In genomic region chr13:80338781-80339577, GRCh38 we compare ENCODE assay signal across 1 cellular context.
TF ChIP-seq lines count a peak whose summit lies in the region.

No MANE protein-coding gene starts in this region.

TF ChIP-seq in HEK293, 187 proteins besides CTCF, POLR2A, EP300 and RAD21 (continued from another document):
- TF ChIP-seq ZNF18 (tag by site-specific recombination; IDR thresholded peaks at IDR 0.05) (no peak), FEZF1 (tag by site-specific recombination; IDR thresholded peaks at IDR 0.05) (peak; percentile 27; the same call in 1 of the 2 replicates), SETDB1 (IDR thresholded peaks at IDR 0.05; ENCODE audit: insufficient read length, low read length) (no peak), ZFP69B (tag by site-specific recombination; IDR thresholded peaks at IDR 0.05) (peak; percentile 80), ZNF677 (tag by site-specific recombination; IDR thresholded peaks at IDR 0.05) (no peak), ZNF555 (tag by site-specific recombination; conservative IDR thresholded peaks at IDR 0.05) (no peak), EGR2 (tag by site-specific recombination; IDR thresholded peaks at IDR 0.05; ENCODE audit: low read depth) (peak; percentile 96), HIC1 (tag by site-specific recombination; IDR thresholded peaks at IDR 0.05) (peak; percentile 40), ZNF529 (tag by site-specific recombination; IDR thresholded peaks at IDR 0.05; ENCODE audit: insufficient replicate concordance) (no peak), PBX3 (CRISPR knock-in tag; IDR thresholded peaks at IDR 0.05) (no peak), ZNF571 (tag by site-specific recombination; IDR thresholded peaks at IDR 0.05) (no peak), ZNF2 (tag by site-specific recombination; IDR thresholded peaks at IDR 0.05) (no peak), ZNF324 (tag by site-specific recombination; IDR thresholded peaks at IDR 0.05) (no peak), ZNF692 (tag by site-specific recombination; IDR thresholded peaks at IDR 0.05) (peak; percentile 89), ZBTB48 (tag by site-specific recombination; IDR thresholded peaks at IDR 0.05) (0 out of 2 replicates have a peak, but pooled peaks have one; percentile 51), ZNF777 (tag by site-specific recombination; IDR thresholded peaks at IDR 0.05; ENCODE audit: borderline replicate concordance) (no peak), ZNF112 (tag by site-specific recombination; IDR thresholded peaks at IDR 0.05) (no peak), SCRT1 (tag by site-specific recombination; IDR thresholded peaks at IDR 0.05; ENCODE audit: borderline replicate concordance) (no peak), ZNF391 (tag by site-specific recombination; IDR thresholded peaks at IDR 0.05; ENCODE audit: borderline replicate concordance, low read depth) (no peak), KLF1 (tag by site-specific recombination; IDR thresholded peaks at IDR 0.05) (no peak), IKZF3 (tag by site-specific recombination; IDR thresholded peaks at IDR 0.05) (0 out of 2 replicates have a peak, but pooled peaks have one; percentile 41), ZNF121 (tag by site-specific recombination; IDR thresholded peaks at IDR 0.05) (0 out of 2 replicates have a peak, but pooled peaks have one; percentile 8), ZSCAN30 (tag by site-specific recombination; IDR thresholded peaks at IDR 0.05) (peak; percentile 7; the same call in 1 of the 2 replicates), ZSCAN16 (tag by site-specific recombination; IDR thresholded peaks at IDR 0.05) (no peak), ZNF221 (tag by site-specific recombination; IDR thresholded peaks at IDR 0.05; ENCODE audit: borderline replicate concordance) (no peak), ZNF416 (tag by site-specific recombination; IDR thresholded peaks at IDR 0.05) (no peak), SALL2 (tag by site-specific recombination; IDR thresholded peaks at IDR 0.05; ENCODE audit: borderline replicate concordance) (no peak), KLF8 (tag by site-specific recombination; IDR thresholded peaks at IDR 0.05) (no peak), ZBTB21 (tag by site-specific recombination; IDR thresholded peaks at IDR 0.05) (no peak), ZNF169 (tag by site-specific recombination; IDR thresholded peaks at IDR 0.05) (no peak), ZEB2 (tag by site-specific recombination; IDR thresholded peaks at IDR 0.05) (peak; percentile 49), REPIN1 (tag by site-specific recombination; IDR thresholded peaks at IDR 0.05; ENCODE audit: low read depth) (no peak), ZNF311 (tag by site-specific recombination; IDR thresholded peaks at IDR 0.05; ENCODE audit: borderline replicate concordance) (no peak), ZNF549 (tag by site-specific recombination; IDR thresholded peaks at IDR 0.05) (no peak), ZNF791 (tag by site-specific recombination; IDR thresholded peaks at IDR 0.05) (no peak), ZBTB44 (tag by site-specific recombination; IDR thresholded peaks at IDR 0.05) (no peak), ZNF302 (tag by site-specific recombination; IDR thresholded peaks at IDR 0.05; ENCODE audit: low read depth) (no peak), ZNF654 (tag by site-specific recombination; IDR thresholded peaks at IDR 0.05; ENCODE audit: low read depth) (no peak), ZNF747 (tag by site-specific recombination; IDR thresholded peaks at IDR 0.05) (no peak), GFI1B (tag by site-specific recombination; IDR thresholded peaks at IDR 0.05) (no peak), ZNF394 (tag by site-specific recombination; IDR thresholded peaks at IDR 0.05; ENCODE audit: borderline replicate concordance) (no peak; the same call in 1 of the 2 replicates), HOXA7 (CRISPR knock-in tag; IDR thresholded peaks at IDR 0.05; ENCODE audit: borderline replicate concordance) (no peak), ZNF366 (tag by site-specific recombination; conservative IDR thresholded peaks at IDR 0.05) (0 out of 2 replicates have a peak, but pooled peaks have one; percentile 24), ZNF843 (tag by site-specific recombination; IDR thresholded peaks at IDR 0.05) (no peak), ZNF514 (tag by site-specific recombination; IDR thresholded peaks at IDR 0.05) (no peak)
- TF ChIP-seq, protein P1, sequence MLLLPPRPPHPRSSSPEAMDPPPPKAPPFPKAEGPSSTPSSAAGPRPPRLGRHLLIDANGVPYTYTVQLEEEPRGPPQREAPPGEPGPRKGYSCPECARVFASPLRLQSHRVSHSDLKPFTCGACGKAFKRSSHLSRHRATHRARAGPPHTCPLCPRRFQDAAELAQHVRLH (tag by site-specific recombination; IDR thresholded peaks at IDR 0.05), result no peak
- TF ChIP-seq, protein P2, sequence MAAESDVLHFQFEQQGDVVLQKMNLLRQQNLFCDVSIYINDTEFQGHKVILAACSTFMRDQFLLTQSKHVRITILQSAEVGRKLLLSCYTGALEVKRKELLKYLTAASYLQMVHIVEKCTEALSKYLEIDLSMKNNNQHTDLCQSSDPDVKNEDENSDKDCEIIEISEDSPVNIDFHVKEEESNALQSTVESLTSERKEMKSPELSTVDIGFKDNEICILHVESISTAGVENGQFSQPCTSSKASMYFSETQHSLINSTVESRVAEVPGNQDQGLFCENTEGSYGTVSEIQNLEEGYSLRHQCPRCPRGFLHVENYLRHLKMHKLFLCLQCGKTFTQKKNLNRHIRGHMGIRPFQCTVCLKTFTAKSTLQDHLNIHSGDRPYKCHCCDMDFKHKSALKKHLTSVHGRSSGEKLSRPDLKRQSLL (tag by site-specific recombination; IDR thresholded peaks at IDR 0.05), result no peak
- TF ChIP-seq, protein P3, sequence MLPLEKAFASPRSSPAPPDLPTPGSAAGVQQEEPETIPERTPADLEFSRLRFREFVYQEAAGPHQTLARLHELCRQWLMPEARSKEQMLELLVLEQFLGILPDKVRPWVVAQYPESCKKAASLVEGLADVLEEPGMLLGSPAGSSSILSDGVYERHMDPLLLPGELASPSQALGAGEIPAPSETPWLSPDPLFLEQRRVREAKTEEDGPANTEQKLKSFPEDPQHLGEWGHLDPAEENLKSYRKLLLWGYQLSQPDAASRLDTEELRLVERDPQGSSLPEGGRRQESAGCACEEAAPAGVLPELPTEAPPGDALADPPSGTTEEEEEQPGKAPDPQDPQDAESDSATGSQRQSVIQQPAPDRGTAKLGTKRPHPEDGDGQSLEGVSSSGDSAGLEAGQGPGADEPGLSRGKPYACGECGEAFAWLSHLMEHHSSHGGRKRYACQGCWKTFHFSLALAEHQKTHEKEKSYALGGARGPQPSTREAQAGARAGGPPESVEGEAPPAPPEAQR (tag by site-specific recombination; IDR thresholded peaks at IDR 0.05), result no peak
- TF ChIP-seq, protein P4, sequence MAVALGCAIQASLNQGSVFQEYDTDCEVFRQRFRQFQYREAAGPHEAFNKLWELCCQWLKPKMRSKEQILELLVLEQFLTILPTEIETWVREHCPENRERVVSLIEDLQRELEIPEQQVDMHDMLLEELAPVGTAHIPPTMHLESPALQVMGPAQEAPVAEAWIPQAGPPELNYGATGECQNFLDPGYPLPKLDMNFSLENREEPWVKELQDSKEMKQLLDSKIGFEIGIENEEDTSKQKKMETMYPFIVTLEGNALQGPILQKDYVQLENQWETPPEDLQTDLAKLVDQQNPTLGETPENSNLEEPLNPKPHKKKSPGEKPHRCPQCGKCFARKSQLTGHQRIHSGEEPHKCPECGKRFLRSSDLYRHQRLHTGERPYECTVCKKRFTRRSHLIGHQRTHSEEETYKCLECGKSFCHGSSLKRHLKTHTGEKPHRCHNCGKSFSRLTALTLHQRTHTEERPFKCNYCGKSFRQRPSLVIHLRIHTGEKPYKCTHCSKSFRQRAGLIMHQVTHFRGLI (tag by site-specific recombination; IDR thresholded peaks at IDR 0.05), result no peak
- TF ChIP-seq, protein P5, sequence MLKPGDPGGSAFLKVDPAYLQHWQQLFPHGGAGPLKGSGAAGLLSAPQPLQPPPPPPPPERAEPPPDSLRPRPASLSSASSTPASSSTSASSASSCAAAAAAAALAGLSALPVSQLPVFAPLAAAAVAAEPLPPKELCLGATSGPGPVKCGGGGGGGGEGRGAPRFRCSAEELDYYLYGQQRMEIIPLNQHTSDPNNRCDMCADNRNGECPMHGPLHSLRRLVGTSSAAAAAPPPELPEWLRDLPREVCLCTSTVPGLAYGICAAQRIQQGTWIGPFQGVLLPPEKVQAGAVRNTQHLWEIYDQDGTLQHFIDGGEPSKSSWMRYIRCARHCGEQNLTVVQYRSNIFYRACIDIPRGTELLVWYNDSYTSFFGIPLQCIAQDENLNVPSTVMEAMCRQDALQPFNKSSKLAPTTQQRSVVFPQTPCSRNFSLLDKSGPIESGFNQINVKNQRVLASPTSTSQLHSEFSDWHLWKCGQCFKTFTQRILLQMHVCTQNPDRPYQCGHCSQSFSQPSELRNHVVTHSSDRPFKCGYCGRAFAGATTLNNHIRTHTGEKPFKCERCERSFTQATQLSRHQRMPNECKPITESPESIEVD (tag by site-specific recombination; IDR thresholded peaks at IDR 0.05), result no peak
